9 cellular contexts compared by ENCODE assay signal in genomic region chr5:67221487-67222242, GRCh38. TPM values are rescaled to one million over a fixed set of nuclear protein-coding genes. Genes with fewer than 3 reads are reported as not detected.
DNase-seq lines count a peak whose midpoint lies in the region; ATAC-seq and TF ChIP-seq lines count a peak whose summit lies in the region.
"Had no signal": no experiment of that assay in that cellular context is flagged by ENCODE, and none has a peak within 500 bp of the region (broad histone marks: within the 10 kb centered on the region; RNA-seq: fewer than 3 reads in every experiment).

No MANE protein-coding gene starts in this region.

- peak overlapping the region; percentile 10 to 83 (median 72) for H3K4me3 Mint-ChIP-seq in CD4-positive, CD25-positive, alpha-beta regulatory T cell
- peak overlapping the region; percentile 24 for H3K4me3 Mint-ChIP-seq in activated CD8-positive, alpha-beta T cell treated with anti-CD3 and anti-CD28 coated beads for 36 hours

- peaks cover 13% of the 10 kb centered on the region for H3K36me3 Mint-ChIP-seq in CD4-positive, CD25-positive, alpha-beta regulatory T cell
- H3K36me3 Mint-ChIP-seq in activated CD8-positive, alpha-beta T cell treated with anti-CD3 and anti-CD28 coated beads for 36 hours (ENCODE audit: low read depth) = no peaks in the 10 kb centered on the region

- no peak overlapping the region for H2AK5ac ChIP-seq in neuronal stem cell (ENCODE audit: low read depth, low read length)

- intact Hi-C loops in activated CD8-positive, alpha-beta T cell treated with anti-CD3 and anti-CD28 coated beads for 36 hours (cut with micrococcal nuclease) = no loop called here

- H3K9me3 ChIP-seq in CD4-positive, CD25-positive, alpha-beta regulatory T cell (ENCODE audit: control insufficient read depth in 2 of 2, low read length in 2 of 2) = no peaks in the 10 kb centered on the region
- no peaks in the 10 kb centered on the region for H3K9me3 ChIP-seq in neuronal stem cell (replicated peaks in 1 of 2; ENCODE audit: control insufficient read depth in 2 of 2, insufficient read depth in 1 of 2, low read depth in 1 of 2, low read length in 2 of 2)

- H3K27me3 Mint-ChIP-seq in CD4-positive, CD25-positive, alpha-beta regulatory T cell = no peaks in the 10 kb centered on the region
- no peaks in the 10 kb centered on the region for H3K27me3 Mint-ChIP-seq in activated CD8-positive, alpha-beta T cell treated with anti-CD3 and anti-CD28 coated beads for 36 hours

- no peak overlapping the region for H2BK120ac ChIP-seq in neuronal stem cell (ENCODE audit: low read depth, low read length)

- H3K9me3 Mint-ChIP-seq in CD4-positive, CD25-positive, alpha-beta regulatory T cell = peaks cover 0 to 5% (median 0%) of the 10 kb centered on the region in 7 donors
- peaks cover 2% of the 10 kb centered on the region for H3K9me3 Mint-ChIP-seq in activated CD8-positive, alpha-beta T cell treated with anti-CD3 and anti-CD28 coated beads for 36 hours

- H2BK12ac ChIP-seq in neuronal stem cell (ENCODE audit: low read length) = no peak overlapping the region

- H3K27ac Mint-ChIP-seq in CD4-positive, CD25-positive, alpha-beta regulatory T cell = peak overlapping the region; percentile 74 to 97 (median 92)
- peak overlapping the region; percentile 82 for H3K27ac Mint-ChIP-seq in activated CD8-positive, alpha-beta T cell treated with anti-CD3 and anti-CD28 coated beads for 36 hours

- no peaks in the 10 kb centered on the region for H3K36me3 ChIP-seq in CD4-positive, CD25-positive, alpha-beta regulatory T cell (ENCODE audit: control insufficient read depth, insufficient read depth, low read length)
- no peaks in the 10 kb centered on the region for H3K36me3 ChIP-seq in neuronal stem cell (replicated peaks in 1 of 2; ENCODE audit: control insufficient read depth in 2 of 2, insufficient read depth in 2 of 2, low read length in 2 of 2)

- peak; percentile 84 to 86 for ATAC-seq in CD4-positive, CD25-positive, alpha-beta regulatory T cell (ENCODE audit: low read depth in 2 of 2)
- ATAC-seq in GM19395 (IDR thresholded peaks at IDR 0.05; ENCODE audit: unreplicated experiment) (peak; percentile 91), HG03354 (IDR thresholded peaks at IDR 0.05; ENCODE audit: poor library complexity, severe bottlenecking, unreplicated experiment) (peak; percentile 91)
- ATAC-seq in activated CD8-positive, alpha-beta T cell treated with anti-CD3 and anti-CD28 coated beads for 36 hours = peak; percentile 88

- H3K14ac ChIP-seq in neuronal stem cell (ENCODE audit: low read length) = no peak overlapping the region

- POLR2A ChIA-PET in activated CD8-positive, alpha-beta T cell treated with anti-CD3 and anti-CD28 coated beads for 36 hours (lab: Charles Lee) = interaction anchor here (0.6 to 1.8 kb wide), 4 partner anchors 15 to 81 kb away, joined by 3 to 5 read pairs (median 3); no protein-coding TSS in a partner anchor

- H2BK15ac ChIP-seq in neuronal stem cell (ENCODE audit: low read length) = no peak overlapping the region

- TF ChIP-seq CTCF in activated CD8-positive, alpha-beta T cell treated with anti-CD3 and anti-CD28 coated beads for 36 hours (IDR thresholded peaks at IDR 0.05) = no peak

- peak overlapping the region; percentile 64 for H3K27ac ChIP-seq in CD4-positive, CD25-positive, alpha-beta regulatory T cell (ENCODE audit: insufficient read depth, low read length, poor library complexity, severe bottlenecking)
- H3K27ac ChIP-seq in neuronal stem cell (replicated peaks; ENCODE audit: low read length) = no peak overlapping the region

- H3K4me1 ChIP-seq in CD4-positive, CD25-positive, alpha-beta regulatory T cell (ENCODE audit: control insufficient read depth, insufficient read depth, low read length, poor library complexity, severe bottlenecking) = peaks cover 47% of the 10 kb centered on the region
- no peaks in the 10 kb centered on the region for H3K4me1 ChIP-seq in neuronal stem cell (ENCODE audit: control insufficient read depth in 2 of 2, insufficient read depth in 1 of 2, low read depth in 1 of 2, low read length in 2 of 2)

- no peak overlapping the region for H3K18ac ChIP-seq in neuronal stem cell (ENCODE audit: low read length)

- no peak overlapping the region for H3K4ac ChIP-seq in neuronal stem cell (ENCODE audit: low read length)

- CTCF ChIA-PET in activated CD8-positive, alpha-beta T cell treated with anti-CD3 and anti-CD28 coated beads for 36 hours (lab: Charles Lee) = interaction anchor here (1.1 to 1.9 kb wide), 8 partner anchors 10 to 1025 kb away, joined by 3 to 7 read pairs (median 4); no protein-coding TSS in a partner anchor

- H4K91ac ChIP-seq in neuronal stem cell (ENCODE audit: low read depth, low read length, poor library complexity) = no peak overlapping the region

- no peaks in the 10 kb centered on the region for H3K27me3 ChIP-seq in CD4-positive, CD25-positive, alpha-beta regulatory T cell (ENCODE audit: control insufficient read depth, insufficient read depth, low read length)
- no peaks in the 10 kb centered on the region for H3K27me3 ChIP-seq in neuronal stem cell (ENCODE audit: control insufficient read depth in 3 of 3, insufficient read depth in 3 of 3, low read depth in 1 of 3, low read length in 3 of 3)

- H3K23ac ChIP-seq in neuronal stem cell (ENCODE audit: low read depth, low read length, poor library complexity) = no peak overlapping the region

- peak overlapping the region; percentile 57 for H2AFZ ChIP-seq in neuronal stem cell (ENCODE audit: low read length)

- H4K8ac ChIP-seq in neuronal stem cell (ENCODE audit: low read depth, low read length) = no peak overlapping the region

- H3K4me2 ChIP-seq in neuronal stem cell (ENCODE audit: insufficient read depth, low read length, poor library complexity, severe bottlenecking) = no peak overlapping the region

- H3K4me3 ChIP-seq in CD4-positive, CD25-positive, alpha-beta regulatory T cell (ENCODE audit: low read depth, low read length) = peak overlapping the region; percentile 62
- H3K4me3 ChIP-seq in neuronal stem cell (ENCODE audit: low read length in 2 of 2) = no peak overlapping the region

- no peaks in the 10 kb centered on the region for H3K79me1 ChIP-seq in neuronal stem cell (ENCODE audit: low read depth, low read length)

- DNase-seq in CD4-positive, CD25-positive, alpha-beta regulatory T cell = peak in 2 of 3 donors; percentile 46 to 84
- DNase-seq in activated CD8-positive, alpha-beta T cell treated with anti-CD3 and anti-CD28 coated beads for 36 hours = peak; percentile 76
- DNase-seq in neuronal stem cell (ENCODE audit: low spot score) (no peak), NCI-H187 (lab: John Stamatoyannopoulos, UW) (no peak), glomerular visceral epithelial cell (ENCODE audit: extremely low spot score) (no peak), AML-193 (lab: John Stamatoyannopoulos, UW) (no peak)

- H3K9ac ChIP-seq in neuronal stem cell (ENCODE audit: low read depth, low read length, poor library complexity) = no peak overlapping the region

- WGBS in neuronal stem cell (ENCODE audit: extremely low coverage in 2 of 2, insufficient read length in 2 of 2, insufficient replicate concordance in 1 of 2), 2 donors = no CpG with 5 or more reads among the region's 9 CpGs

- peaks cover 33 to 69% (median 52%) of the 10 kb centered on the region in 4 donors for H3K4me1 Mint-ChIP-seq in CD4-positive, CD25-positive, alpha-beta regulatory T cell
- peaks cover 53% of the 10 kb centered on the region for H3K4me1 Mint-ChIP-seq in activated CD8-positive, alpha-beta T cell treated with anti-CD3 and anti-CD28 coated beads for 36 hours (ENCODE audit: low read depth)

- no peak overlapping the region for H2BK5ac ChIP-seq in neuronal stem cell (ENCODE audit: low read length)

RNA-seq across cellular contexts. Expression of gene CD180, which starts 25.1 kb away (rescaled TPM):
- not detected for total RNA-seq in CD4-positive, CD25-positive, alpha-beta regulatory T cell
- under 1 TPM in 3 of 4 donors, not detected in 1; 0.06 to 0.37 (median 0.11) TPM for polyA plus RNA-seq in CD4-positive, CD25-positive, alpha-beta regulatory T cell
- not detected for total RNA-seq in activated CD8-positive, alpha-beta T cell treated with anti-CD3 and anti-CD28 coated beads for 36 hours
- not detected for polyA plus RNA-seq in neuronal stem cell (2013, experiment 1 of 2)
- not detected for polyA plus RNA-seq in neuronal stem cell (2013, experiment 2 of 2)
- polyA plus RNA-seq: neural cell had no signal

Comparison
In these comparisons a context has a peak if more than half of its experiments do, and no peak if none do; other contexts are left out.
1. DNase-seq: peak in CD4-positive, CD25-positive, alpha-beta regulatory T cell (2 of 3) and activated CD8-positive, alpha-beta T cell treated with anti-CD3 and anti-CD28 coated beads for 36 hours (single experiment); none in neuronal stem cell (single experiment), NCI-H187 (0 of 2), glomerular visceral epithelial cell (single experiment) and AML-193 (0 of 2).
2. Peak in every context shown above with its lines, with median percentiles within 50 percentile points of each other: ATAC-seq.